Comparison of ENCODE assay signal across 8 cellular contexts in the genomic region with DNA sequence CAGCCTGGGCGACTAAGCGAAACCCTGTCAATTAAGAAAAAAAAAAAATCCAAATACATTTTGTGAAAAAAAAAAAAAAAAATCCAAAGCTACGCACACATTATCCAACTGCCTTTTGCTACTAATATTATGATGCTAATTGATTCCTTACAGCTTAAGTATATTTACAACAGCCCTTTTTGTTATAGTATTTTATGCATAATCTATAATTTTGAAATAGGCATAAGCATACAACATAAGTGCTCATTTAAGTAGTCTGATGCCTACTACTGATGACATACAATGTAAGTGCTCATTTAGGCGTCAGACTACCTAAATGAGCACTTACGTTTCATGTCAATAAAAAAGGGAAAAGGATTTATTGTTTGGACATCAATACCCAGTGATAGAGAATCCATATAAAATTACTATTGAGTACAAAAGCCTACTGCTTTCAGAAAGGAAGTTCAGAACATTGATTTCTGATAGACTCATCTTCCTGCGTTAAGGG. TPM values are rescaled to one million over a fixed set of nuclear protein-coding genes. Genes with fewer than 3 reads are reported as not detected.
DNase-seq lines count a peak whose midpoint lies in the region; FAIRE-seq and TF ChIP-seq lines count a peak whose summit lies in the region.

No MANE protein-coding gene starts in this region.

- DNase-seq in MM.1S, result no peak
- no peak for DNase-seq in effector memory CD4-positive, alpha-beta T cell
- no peak for DNase-seq in A172 (ENCODE audit: low spot score)
- DNase-seq in H54 (ENCODE audit: insufficient read length, low spot score), result no peak
- DNase-seq in SW480 (ENCODE audit: low spot score), result no peak
- no peak for DNase-seq in middle frontal gyrus (ENCODE audit: extremely low spot score, low spot score)

- H3K4me1 ChIP-seq in MM.1S (ENCODE audit: low read length), result peaks cover 18% of the 10 kb centered on the region
- H3K4me1 ChIP-seq in effector memory CD4-positive, alpha-beta T cell (ENCODE audit: control insufficient read depth, insufficient read depth, low read length, poor library complexity, severe bottlenecking), result peaks cover 37% of the 10 kb centered on the region
- peaks cover 67 to 69% of the 10 kb centered on the region in 2 experiments for H3K4me1 ChIP-seq in neutrophil (ENCODE audit: control insufficient read depth in 1 of 2, insufficient read depth in 1 of 2, low read depth in 1 of 2, low read length in 1 of 2)

- peak overlapping the region; percentile 89 for H3K4me3 ChIP-seq in MM.1S (ENCODE audit: low read length)
- H3K4me3 ChIP-seq in effector memory CD4-positive, alpha-beta T cell (ENCODE audit: insufficient read depth, low read depth, low read length, poor library complexity, severe bottlenecking), result peak overlapping the region; percentile 92
- peak overlapping the region; percentile 99 to 100 for H3K4me3 ChIP-seq in neutrophil (ENCODE audit: low read depth in 1 of 2, low read length in 1 of 2)

- TF ChIP-seq CTCF in C4-2B (conservative IDR thresholded peaks at IDR 0.05), result no peak
- no peak for TF ChIP-seq CTCF in MM.1S (IDR thresholded peaks at IDR 0.05; ENCODE audit: low read length)
- no peak for TF ChIP-seq CTCF in neutrophil (IDR thresholded peaks at IDR 0.05)

- no peak for FAIRE-seq in H54 (lab: Jason Lieb, UNC)

- H3K9ac ChIP-seq in MM.1S (ENCODE audit: low read length), result peak overlapping the region; percentile 92; the same call in 1 of the 2 replicates

- H3K27me3 ChIP-seq in MM.1S (replicated peaks; ENCODE audit: insufficient read depth, low read length) (no peaks in the 10 kb centered on the region), neutrophil (no peaks in the 10 kb centered on the region)
- no peaks in the 10 kb centered on the region for H3K27me3 ChIP-seq in effector memory CD4-positive, alpha-beta T cell (replicated peaks; ENCODE audit: control insufficient read depth, insufficient read depth, low read length, poor library complexity, severe bottlenecking)

- H3K9me3 ChIP-seq in MM.1S (replicated peaks; ENCODE audit: insufficient read depth, low read length) (no peaks in the 10 kb centered on the region), neutrophil (no peaks in the 10 kb centered on the region)
- H3K9me3 ChIP-seq in effector memory CD4-positive, alpha-beta T cell (ENCODE audit: control insufficient read depth, low read length), result no peaks in the 10 kb centered on the region

- peak overlapping the region; percentile 82 for H2AFZ ChIP-seq in MM.1S (ENCODE audit: low read length)

- peaks cover 41% of the 10 kb centered on the region for H3K79me2 ChIP-seq in MM.1S (ENCODE audit: low read length)

- TF ChIP-seq POLR2A in H54 (IDR thresholded peaks at IDR 0.05; ENCODE audit: low read depth, low read length), result no peak

- H3K9me2 ChIP-seq in MM.1S (replicated peaks; ENCODE audit: insufficient read depth, low read length), result no peaks in the 10 kb centered on the region

- peaks cover 15% of the 10 kb centered on the region for H3F3A ChIP-seq in MM.1S (ENCODE audit: insufficient read depth, low read length)

- no peaks in the 10 kb centered on the region for H3K36me3 ChIP-seq in MM.1S (replicated peaks; ENCODE audit: insufficient read depth, low read length)
- H3K36me3 ChIP-seq in effector memory CD4-positive, alpha-beta T cell (ENCODE audit: control insufficient read depth, insufficient read depth, low read length), result peaks cover 4% of the 10 kb centered on the region
- H3K36me3 ChIP-seq in neutrophil, result peaks cover 21% of the 10 kb centered on the region

- no peaks in the 10 kb centered on the region for H4K20me1 ChIP-seq in MM.1S (ENCODE audit: insufficient read depth, low read length)

- H3K27ac ChIP-seq in C4-2B (peak overlapping the region; percentile 90), MM.1S (ENCODE audit: low read length) (peak overlapping the region; percentile 88; the same call in 1 of the 2 replicates), neutrophil (peak overlapping the region; percentile 100)
- H3K27ac ChIP-seq in effector memory CD4-positive, alpha-beta T cell (ENCODE audit: insufficient read depth, low read length, poor library complexity, severe bottlenecking), result peak overlapping the region; percentile 91

- H3K4me2 ChIP-seq in MM.1S (ENCODE audit: low read depth, low read length), result peak overlapping the region; percentile 73; the same call in 1 of the 2 replicates

RNA-seq across cellular contexts. Expression of a gene that starts 0.8 kb away (rescaled TPM):
- total RNA-seq in A172 (2014; rRNA removed; shearing (Covaris generic)), result 21.7 and 21.9 TPM in 2 replicates

RNA-seq across cellular contexts. Expression of a gene that starts 56.6 kb away (rescaled TPM):
- 61.9 and 68.6 TPM in 2 replicates for total RNA-seq in A172 (2014; rRNA removed; shearing (Covaris generic))
